In genomic region chr2:176001903-176002683, GRCh38 we compare ENCODE assay signal across 1 cellular context.
TF ChIP-seq lines count a peak whose summit lies in the region.

Gene LNPK, minus strand, starts transcription at chr2:176002267. Its CDS starts 6,683 bp downstream, at chr2:175995584.

TF ChIP-seq in GM12878, 131 proteins besides CTCF, POLR2A, EP300 and RAD21 (continued from another document):
- TF ChIP-seq NKRF (conservative IDR thresholded peaks at IDR 0.05) (peak; percentile 79), CREM (IDR thresholded peaks at IDR 0.05; ENCODE audit: low read depth) (no peak), DPF2 (IDR thresholded peaks at IDR 0.05) (peak; percentile 73; the same call in 1 of the 2 replicates), FOS (IDR thresholded peaks at IDR 0.05; ENCODE audit: borderline replicate concordance, extremely low read depth, insufficient read length) (no peak), CEBPB (IDR thresholded peaks at IDR 0.05; ENCODE audit: borderline replicate concordance in 1 of 2, low read depth in 2 of 2, low read length in 2 of 2) (no peak), ZSCAN29 (IDR thresholded peaks at IDR 0.05) (no peak), MEF2B (IDR thresholded peaks at IDR 0.05; ENCODE audit: partially characterized antibody, poor library complexity, severe bottlenecking) (peak; percentile 57), ZNF207 (IDR thresholded peaks at IDR 0.05; ENCODE audit: borderline replicate concordance) (0 out of 2 replicates have a peak, but pooled peaks have one; percentile 31), WRNIP1 (IDR thresholded peaks at IDR 0.05; ENCODE audit: borderline replicate concordance, low read depth, low read length) (no peak), LARP7 (IDR thresholded peaks at IDR 0.05) (no peak; the same call in 1 of the 2 replicates), RELB (IDR thresholded peaks at IDR 0.05; ENCODE audit: low read depth) (no peak; the same call in 1 of the 2 replicates), E2F4 (IDR thresholded peaks at IDR 0.05; ENCODE audit: low read depth, low read length) (peak; percentile 75), MAX (IDR thresholded peaks at IDR 0.05; ENCODE audit: low read depth, low read length) (peak; percentile 95), SMAD1 (IDR thresholded peaks at IDR 0.05; ENCODE audit: low read depth, partially characterized antibody) (no peak), ZNF217 (IDR thresholded peaks at IDR 0.05) (no peak), USF1 (IDR thresholded peaks at IDR 0.05; ENCODE audit: borderline replicate concordance, extremely low read length, insufficient read depth, low read depth, low read length) (peak; percentile 96), SPI1 (IDR thresholded peaks at IDR 0.05; ENCODE audit: borderline replicate concordance, insufficient read depth, low read depth, low read length) (no peak), SKIL (IDR thresholded peaks at IDR 0.05; ENCODE audit: low read depth, poor library complexity, severe bottlenecking) (no peak), ATF3 (IDR thresholded peaks at IDR 0.05; ENCODE audit: borderline replicate concordance, extremely low read depth, low read depth, low read length) (peak; percentile 81; the same call in 1 of the 2 replicates), MYB (IDR thresholded peaks at IDR 0.05; ENCODE audit: borderline replicate concordance, low read depth, low read length) (no peak), NR2F1 (conservative IDR thresholded peaks at IDR 0.05) (0 out of 2 replicates have a peak, but pooled peaks have one; percentile 55), ASH2L (IDR thresholded peaks at IDR 0.05; ENCODE audit: borderline replicate concordance, low read depth) (peak; percentile 77; the same call in 1 of the 2 replicates), SREBF2 (IDR thresholded peaks at IDR 0.05; ENCODE audit: low read length) (no peak), TARDBP (IDR thresholded peaks at IDR 0.05; ENCODE audit: borderline replicate concordance) (no peak)
